24 cellular contexts compared by ENCODE assay signal in the genomic region with DNA sequence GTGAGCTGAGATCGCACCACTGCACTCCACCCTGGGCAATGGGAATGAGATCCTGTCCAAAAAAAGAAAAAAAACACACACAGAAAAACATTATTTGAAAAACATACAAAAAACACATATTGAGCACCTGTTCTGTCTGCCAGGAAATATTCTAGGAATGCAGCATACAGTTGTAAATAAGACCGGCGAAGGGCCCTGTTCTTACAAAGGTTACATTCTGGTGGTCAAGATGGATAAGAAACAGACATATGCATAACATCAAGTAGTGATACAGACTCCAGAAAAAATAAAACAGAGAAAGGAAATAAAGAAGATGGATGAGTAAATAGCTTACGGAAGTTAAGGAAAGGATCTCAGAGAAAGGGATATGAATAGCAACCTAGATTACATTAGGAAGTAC.
A peak's percentile ranks its signal among the peaks of the same experiment; 100 is the strongest.
DNase-seq lines count a peak whose midpoint lies in the region; ATAC-seq, FAIRE-seq and TF ChIP-seq lines count a peak whose summit lies in the region.
"Had no signal": no experiment of that assay in that cellular context is flagged by ENCODE, and none has a peak within 500 bp of the region (broad histone marks: within the 10 kb centered on the region; RNA-seq: fewer than 3 reads in every experiment).

No MANE protein-coding gene starts in this region.

- H3K4me3 ChIP-seq in GM23338 (peak overlapping the region; percentile 1; the same call in 1 of the 2 replicates), astrocyte (ENCODE audit: insufficient read depth, low read depth, low read length) (no peak overlapping the region), iPS-20b (ENCODE audit: low read length) (no peak overlapping the region), neural progenitor cell (no peak overlapping the region)
- no peak overlapping the region for H3K4me3 ChIP-seq in CD8-positive, alpha-beta T cell (ENCODE audit: low read depth, low read length)
- H3K4me3 ChIP-seq: body of pancreas, tibial artery had no signal

- H3K9me3 ChIP-seq in astrocyte (ENCODE audit: insufficient read depth, low read depth, low read length) (no peaks in the 10 kb centered on the region), iPS-20b (ENCODE audit: insufficient read depth, low read depth, low read length) (no peaks in the 10 kb centered on the region), neural progenitor cell (ENCODE audit: low read depth) (no peaks in the 10 kb centered on the region)
- H3K9me3 ChIP-seq in CD8-positive, alpha-beta T cell (ENCODE audit: low read length): no peaks in the 10 kb centered on the region
- H3K9me3 ChIP-seq: body of pancreas, tibial artery had no signal

- peak overlapping the region; percentile 2 for H3K4me2 ChIP-seq in GM23338
- no peak overlapping the region for H3K4me2 ChIP-seq in astrocyte (ENCODE audit: low read length)
- H3K4me2 ChIP-seq in neural progenitor cell: peak overlapping the region; percentile 39

- H3F3A ChIP-seq in GM23338 (replicated peaks; ENCODE audit: low read depth): no peaks in the 10 kb centered on the region
- H3F3A ChIP-seq in neural progenitor cell (ENCODE audit: low read depth): peaks cover 52% of the 10 kb centered on the region

- H3K4me3 Mint-ChIP-seq in GM23338 (no peak overlapping the region; the same call in 2 of the 3 replicates), astrocyte (ENCODE audit: unreplicated experiment) (no peak overlapping the region), neural progenitor cell (no peak overlapping the region), immature natural killer cell (no peak overlapping the region)
- H3K4me3 Mint-ChIP-seq in CD8-positive, alpha-beta T cell: no peak overlapping the region
- H3K4me3 Mint-ChIP-seq: activated CD4-positive, alpha-beta T cell treated with anti-CD3 and anti-CD28 coated beads, Interleukin-2, amount 10 ng/mL, durations not matched to agents 24 days and 14 days; activated naive CD8-positive, alpha-beta T cell treated with anti-CD3 and anti-CD28 coated beads, Interleukin-2, amount 50 U/mL, for 24 hours; activated T-cell treated with anti-CD3 and anti-CD28 coated beads, Interleukin-2, amount 50 U/mL, for 24 hours; B cell; stimulated activated naive CD8-positive, alpha-beta T cell treated with anti-CD3 and anti-CD28 coated beads, Interleukin-15, Interleukin-2, amounts not matched to agents 100 ng/mL and 50 ng/mL, for 24 hours; T-helper 2 cell treated with Interferon-gamma antibody and Interleukin-4, amounts not matched to agents 5 μg/mL and 100 μg/mL, for 36 hours had no signal

- FAIRE-seq in astrocyte (lab: Jason Lieb, UNC): no peak
- FAIRE-seq: small intestine had no signal

- H4K20me1 ChIP-seq in GM23338 (replicated peaks; ENCODE audit: insufficient read depth) (no peaks in the 10 kb centered on the region), astrocyte (ENCODE audit: insufficient read depth, low read length) (no peaks in the 10 kb centered on the region), neural progenitor cell (ENCODE audit: low read depth) (no peaks in the 10 kb centered on the region)

- H3K27ac ChIP-seq in GM23338 (ENCODE audit: low read depth) (peak overlapping the region; percentile 91), astrocyte (ENCODE audit: low read depth, low read length) (no peak overlapping the region), iPS-20b (ENCODE audit: low read length) (peak overlapping the region; percentile 1), neural progenitor cell (peak overlapping the region; percentile 78)
- H3K27ac ChIP-seq in CD8-positive, alpha-beta T cell (ENCODE audit: low read depth, low read length): no peak overlapping the region
- H3K27ac ChIP-seq: body of pancreas, RWPE1, tibial artery had no signal

- H3K9me3 Mint-ChIP-seq in GM23338 (no peaks in the 10 kb centered on the region), astrocyte (ENCODE audit: unreplicated experiment) (no peaks in the 10 kb centered on the region), neural progenitor cell (no peaks in the 10 kb centered on the region), immature natural killer cell (no peaks in the 10 kb centered on the region)
- no peaks in the 10 kb centered on the region for H3K9me3 Mint-ChIP-seq in CD8-positive, alpha-beta T cell
- H3K9me3 Mint-ChIP-seq: activated CD4-positive, alpha-beta T cell treated with anti-CD3 and anti-CD28 coated beads, Interleukin-2, amount 10 ng/mL, durations not matched to agents 24 days and 14 days; activated naive CD8-positive, alpha-beta T cell treated with anti-CD3 and anti-CD28 coated beads, Interleukin-2, amount 50 U/mL, for 24 hours; activated T-cell treated with anti-CD3 and anti-CD28 coated beads, Interleukin-2, amount 50 U/mL, for 24 hours; stimulated activated naive CD8-positive, alpha-beta T cell treated with anti-CD3 and anti-CD28 coated beads, Interleukin-15, Interleukin-2, amounts not matched to agents 100 ng/mL and 50 ng/mL, for 24 hours; T-helper 2 cell treated with Interferon-gamma antibody and Interleukin-4, amounts not matched to agents 5 μg/mL and 100 μg/mL, for 36 hours had no signal

- H3K27me3 Mint-ChIP-seq in GM23338 (ENCODE audit: insufficient read depth, low read depth, poor library complexity) (peaks cover 3% of the 10 kb centered on the region), astrocyte (ENCODE audit: low read depth, unreplicated experiment) (no peaks in the 10 kb centered on the region), neural progenitor cell (ENCODE audit: insufficient read depth, low read depth) (no peaks in the 10 kb centered on the region), immature natural killer cell (ENCODE audit: low read depth in 3 of 3) (peaks cover 0 to 2% (median 2%) of the 10 kb centered on the region in 3 donors)
- H3K27me3 Mint-ChIP-seq in CD8-positive, alpha-beta T cell (ENCODE audit: low read depth): no peaks in the 10 kb centered on the region
- H3K27me3 Mint-ChIP-seq: activated T-cell treated with anti-CD3 and anti-CD28 coated beads, Interleukin-2, amount 50 U/mL, for 24 hours; stimulated activated naive CD8-positive, alpha-beta T cell treated with anti-CD3 and anti-CD28 coated beads, Interleukin-15, Interleukin-2, amounts not matched to agents 100 ng/mL and 50 ng/mL, for 24 hours had no signal

- H3K9ac ChIP-seq in astrocyte (ENCODE audit: low read length) (no peak overlapping the region), iPS-20b (ENCODE audit: low read depth, low read length) (peak overlapping the region; percentile 54; the same call in 1 of the 2 replicates), neural progenitor cell (no peak overlapping the region)

- H3K36me3 ChIP-seq in GM23338 (ENCODE audit: insufficient read depth) (no peaks in the 10 kb centered on the region), astrocyte (ENCODE audit: insufficient read depth, low read length) (no peaks in the 10 kb centered on the region), iPS-20b (ENCODE audit: insufficient read depth, low read depth, low read length) (no peaks in the 10 kb centered on the region), neural progenitor cell (no peaks in the 10 kb centered on the region)
- no peaks in the 10 kb centered on the region for H3K36me3 ChIP-seq in CD8-positive, alpha-beta T cell (ENCODE audit: insufficient read depth, low read length)
- H3K36me3 ChIP-seq: tibial artery had no signal

- H3K27ac Mint-ChIP-seq in GM23338 (peak overlapping the region; percentile 61), astrocyte (ENCODE audit: unreplicated experiment) (no peak overlapping the region), neural progenitor cell (peak overlapping the region; percentile 92), immature natural killer cell (no peak overlapping the region)
- H3K27ac Mint-ChIP-seq in CD8-positive, alpha-beta T cell: no peak overlapping the region
- H3K27ac Mint-ChIP-seq: activated CD4-positive, alpha-beta T cell treated with anti-CD3 and anti-CD28 coated beads, Interleukin-2, amount 10 ng/mL, durations not matched to agents 24 days and 14 days; activated naive CD8-positive, alpha-beta T cell treated with anti-CD3 and anti-CD28 coated beads, Interleukin-2, amount 50 U/mL, for 24 hours; activated T-cell treated with anti-CD3 and anti-CD28 coated beads, Interleukin-2, amount 50 U/mL, for 24 hours; B cell; stimulated activated naive CD8-positive, alpha-beta T cell treated with anti-CD3 and anti-CD28 coated beads, Interleukin-15, Interleukin-2, amounts not matched to agents 100 ng/mL and 50 ng/mL, for 24 hours; T-helper 2 cell treated with Interferon-gamma antibody and Interleukin-4, amounts not matched to agents 5 μg/mL and 100 μg/mL, for 36 hours had no signal

- H2AFZ ChIP-seq in GM23338 (no peak overlapping the region), astrocyte (ENCODE audit: low read depth, low read length) (no peak overlapping the region), neural progenitor cell (replicated peaks) (no peak overlapping the region)

- CTCF ChIA-PET in CD8-positive, alpha-beta T cell (lab: Charles Lee): no interaction called here

- POLR2A ChIA-PET in CD8-positive, alpha-beta T cell (lab: Charles Lee): no interaction called here

- no peaks in the 10 kb centered on the region for H3K9me2 ChIP-seq in GM23338 (ENCODE audit: insufficient read depth)

- H3K79me2 ChIP-seq in GM23338 (replicated peaks; ENCODE audit: insufficient read depth) (no peaks in the 10 kb centered on the region), astrocyte (ENCODE audit: insufficient read depth, low read length) (no peaks in the 10 kb centered on the region), neural progenitor cell (ENCODE audit: low read depth) (no peaks in the 10 kb centered on the region)

- no peak for TF ChIP-seq CTCF in GM23338 (conservative IDR thresholded peaks at IDR 0.05; ENCODE audit: low read depth in 2 of 2)
- TF ChIP-seq CTCF in astrocyte (IDR thresholded peaks at IDR 0.05; ENCODE audit: insufficient read depth, low read depth, low read length): no peak
- TF ChIP-seq CTCF in neural progenitor cell (IDR thresholded peaks at IDR 0.05): no peak
- TF ChIP-seq CTCF in CD8-positive, alpha-beta T cell (IDR thresholded peaks at IDR 0.05): no peak

- H3K27me3 ChIP-seq in GM23338 (ENCODE audit: insufficient read depth) (no peaks in the 10 kb centered on the region), astrocyte (ENCODE audit: insufficient read depth, low read length) (no peaks in the 10 kb centered on the region), iPS-20b (ENCODE audit: insufficient read depth, low read length) (no peaks in the 10 kb centered on the region), neural progenitor cell (no peaks in the 10 kb centered on the region)
- no peaks in the 10 kb centered on the region for H3K27me3 ChIP-seq in CD8-positive, alpha-beta T cell (ENCODE audit: insufficient read depth, low read length)
- H3K27me3 ChIP-seq: body of pancreas, tibial artery had no signal

- H3K4me1 Mint-ChIP-seq in GM23338 (peaks cover 49% of the 10 kb centered on the region), astrocyte (ENCODE audit: low read depth, unreplicated experiment) (peaks cover 9% of the 10 kb centered on the region), neural progenitor cell (peaks cover 56% of the 10 kb centered on the region), immature natural killer cell (no peaks in the 10 kb centered on the region)
- peaks cover 12% of the 10 kb centered on the region for H3K4me1 Mint-ChIP-seq in CD8-positive, alpha-beta T cell (ENCODE audit: low read depth)
- H3K4me1 Mint-ChIP-seq: B cell had no signal

- DNase-seq in GM23338 (ENCODE audit: low spot score) (peak; percentile 60), astrocyte (ENCODE audit: low read depth) (peak; percentile 34), neural progenitor cell (ENCODE audit: low spot score) (no peak), immature natural killer cell (no peak), DMS153 treated with DMSO at 0.1 percent for 48 hours (lab: John Stamatoyannopoulos, UW; ENCODE audit: unreplicated experiment) (no peak)
- DNase-seq in CD8-positive, alpha-beta T cell: no peak
- DNase-seq: activated CD4-positive, alpha-beta T cell treated with anti-CD3 and anti-CD28 coated beads, Interleukin-2, amount 10 ng/mL, durations not matched to agents 24 days and 14 days; activated gamma-delta T cell; activated naive CD8-positive, alpha-beta T cell treated with anti-CD3 and anti-CD28 coated beads, Interleukin-2, amount 50 U/mL, for 24 hours; activated T-cell treated with anti-CD3 and anti-CD28 coated beads, Interleukin-2, amount 50 U/mL, for 24 hours; effector CD4-positive, alpha-beta T cell; erythroblast; KBM-7; MM.1S; NCI-H1417 treated with DMSO at 0.1 percent for 48 hours; tibial artery had no signal

- peak; percentile 22 for ATAC-seq in GM23338
- no peak for ATAC-seq in CD8-positive, alpha-beta T cell
- ATAC-seq in GM19397 (IDR thresholded peaks at IDR 0.05; ENCODE audit: unreplicated experiment): no peak
- ATAC-seq: activated naive CD8-positive, alpha-beta T cell treated with anti-CD3 and anti-CD28 coated beads, Interleukin-2, amount 50 U/mL, for 24 hours; body of pancreas had no signal

- H3K36me3 Mint-ChIP-seq in GM23338 (ENCODE audit: low read depth) (no peaks in the 10 kb centered on the region), astrocyte (ENCODE audit: low read depth, unreplicated experiment) (peaks cover 3% of the 10 kb centered on the region), neural progenitor cell (peaks cover 17% of the 10 kb centered on the region), immature natural killer cell (no peaks in the 10 kb centered on the region)
- H3K36me3 Mint-ChIP-seq in CD8-positive, alpha-beta T cell: no peaks in the 10 kb centered on the region

- intact Hi-C loops in CD8-positive, alpha-beta T cell (cut with DNase I, micrococcal nuclease): no loop called here

- peaks cover 44% of the 10 kb centered on the region for H3K4me1 ChIP-seq in GM23338 (ENCODE audit: insufficient read depth)
- H3K4me1 ChIP-seq in astrocyte (ENCODE audit: insufficient read depth, low read length): no peaks in the 10 kb centered on the region
- peaks cover 43% of the 10 kb centered on the region for H3K4me1 ChIP-seq in iPS-20b (ENCODE audit: insufficient read depth, low read length)
- H3K4me1 ChIP-seq in neural progenitor cell: peaks cover 55% of the 10 kb centered on the region
- H3K4me1 ChIP-seq in CD8-positive, alpha-beta T cell (ENCODE audit: insufficient read depth, low read length): peaks cover 8% of the 10 kb centered on the region
- H3K4me1 ChIP-seq: body of pancreas had no signal

Comparison
In these comparisons a context has a peak if more than half of its experiments do, and no peak if none do; other contexts are left out.
1. DNase-seq: peak in GM23338 (single experiment) and astrocyte (single experiment); none in neural progenitor cell (single experiment), CD8-positive, alpha-beta T cell (0 of 7), immature natural killer cell (0 of 3) and DMS153 treated with DMSO at 0.1 percent for 48 hours (single experiment).
2. H3K27ac ChIP-seq: peak in GM23338 (single experiment), iPS-20b (single experiment) and neural progenitor cell (single experiment); none in astrocyte (single experiment) and CD8-positive, alpha-beta T cell (single experiment).
3. H3K27ac Mint-ChIP-seq: peak in GM23338 (single experiment) and neural progenitor cell (single experiment); none in astrocyte (single experiment), CD8-positive, alpha-beta T cell (single experiment) and immature natural killer cell (0 of 6).